Comparison of ENCODE assay signal across 12 cellular contexts in the genomic region with DNA sequence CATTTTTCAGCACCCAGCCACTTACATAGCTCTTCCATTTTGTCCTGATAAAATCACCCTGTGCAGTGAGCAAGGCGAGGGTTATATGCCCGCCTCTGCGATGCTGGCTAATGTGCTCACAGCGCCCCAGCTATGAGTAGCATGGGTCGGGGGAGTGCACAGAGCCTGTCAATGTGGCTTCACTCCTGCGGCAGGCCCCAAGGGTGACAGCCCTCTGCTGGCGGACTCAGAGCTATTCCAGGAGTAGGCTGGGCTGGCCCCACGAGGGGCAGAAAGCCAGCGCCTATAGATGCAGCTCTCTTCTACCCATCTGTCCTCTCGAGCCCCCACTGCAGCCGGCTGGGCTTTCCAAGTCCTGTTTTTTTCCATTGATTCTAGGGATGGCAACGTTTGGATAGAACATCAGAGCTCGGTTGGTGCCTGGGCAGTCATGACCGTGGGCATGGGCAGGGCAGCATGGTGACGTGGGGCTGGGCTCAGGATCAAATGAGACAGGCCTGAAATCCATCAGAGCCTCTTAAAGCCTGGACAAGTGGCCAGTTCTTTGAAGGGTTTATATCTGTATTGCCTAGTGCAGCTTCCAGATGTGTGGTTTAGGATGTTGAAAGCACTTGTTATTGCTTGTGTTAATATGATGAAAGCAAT.
A peak's percentile ranks its signal among the peaks of the same experiment; 100 is the strongest.
DNase-seq lines count a peak whose midpoint lies in the region; ATAC-seq, FAIRE-seq and TF ChIP-seq lines count a peak whose summit lies in the region.
"Had no signal": no experiment of that assay in that cellular context is flagged by ENCODE, and none has a peak within 500 bp of the region (broad histone marks: within the 10 kb centered on the region; RNA-seq: fewer than 3 reads in every experiment).

No MANE protein-coding gene starts in this region.

- peak; percentile 20 for DNase-seq in HuH-7 (ENCODE audit: low spot score)
- peak; percentile 81 for DNase-seq in WTC11 (ENCODE audit: low spot score)
- peak; percentile 68 for DNase-seq in left ventricle myocardium superior
- DNase-seq in NCI-H226: no peak
- no peak for DNase-seq in glomerular visceral epithelial cell (ENCODE audit: extremely low spot score)
- DNase-seq in small intestine: no peak
- DNase-seq: activated CD4-positive, alpha-beta T cell treated with anti-CD3 and anti-CD28 coated beads for 36 hours; effector memory CD4-positive, alpha-beta T cell; NCI-H2107 had no signal

- H3K9me3 Mint-ChIP-seq in WTC11: peaks cover 6% of the 10 kb centered on the region

- H3K27ac ChIP-seq in stomach smooth muscle (ENCODE audit: low read length) (peak overlapping the region; percentile 87), small intestine (ENCODE audit: low read depth in 1 of 2, low read length in 1 of 2) (peak overlapping the region in 1 of 2 donors; percentile 8)

- H3K36me3 ChIP-seq in stomach smooth muscle (ENCODE audit: control insufficient read depth in 2 of 2, insufficient read depth in 2 of 2, low read length in 2 of 2): no peaks in the 10 kb centered on the region
- H3K36me3 ChIP-seq in small intestine (ENCODE audit: control insufficient read depth in 2 of 2, insufficient read depth in 2 of 2, low read length in 2 of 2): no peaks in the 10 kb centered on the region

- no peaks in the 10 kb centered on the region for H3K27me3 Mint-ChIP-seq in WTC11 (ENCODE audit: low read depth)

- H3K9me3 ChIP-seq in stomach smooth muscle (ENCODE audit: control insufficient read depth in 2 of 2, low read length in 2 of 2): no peaks in the 10 kb centered on the region
- no peaks in the 10 kb centered on the region for H3K9me3 ChIP-seq in small intestine (ENCODE audit: control insufficient read depth, low read depth)

- ATAC-seq in WTC11 (peak; percentile 99), left ventricle myocardium superior (peak; percentile 89), GM21619 (IDR thresholded peaks at IDR 0.05; ENCODE audit: unreplicated experiment) (no peak)
- ATAC-seq: activated CD4-positive, alpha-beta T cell treated with anti-CD3 and anti-CD28 coated beads for 36 hours had no signal

- no peak for TF ChIP-seq CTCF in WTC11 (IDR thresholded peaks at IDR 0.05)

- H3K4me1 Mint-ChIP-seq in WTC11: peaks cover 5% of the 10 kb centered on the region

- FAIRE-seq in small intestine (lab: Jason Lieb, UNC): no peak
- FAIRE-seq: GM12891 had no signal

- intact Hi-C loops in left ventricle myocardium superior (cut with micrococcal nuclease): no loop called here

- H3K27me3 ChIP-seq in stomach smooth muscle (ENCODE audit: control insufficient read depth in 1 of 2, insufficient read depth in 2 of 2, low read length in 2 of 2) (no peaks in the 10 kb centered on the region), small intestine (ENCODE audit: control insufficient read depth in 2 of 2, insufficient read depth in 2 of 2, low read length in 2 of 2) (no peaks in the 10 kb centered on the region)

- H3K9ac ChIP-seq in stomach smooth muscle (ENCODE audit: low read length in 2 of 2): peak overlapping the region; percentile 42 to 44

- H3K4me1 ChIP-seq in stomach smooth muscle (ENCODE audit: control insufficient read depth, insufficient read depth, low read length) (peaks cover 36% of the 10 kb centered on the region), small intestine (ENCODE audit: control insufficient read depth in 2 of 2, insufficient read depth in 1 of 2, low read depth in 1 of 2, low read length in 1 of 2) (no peaks in the 10 kb centered on the region)

- POLR2A ChIA-PET in WTC11 (lab: Charles Lee): interaction anchor here (0.5 to 1.1 kb wide), 3 partner anchors 34 to 202 kb away, joined by 3 to 6 read pairs (median 3); no protein-coding TSS in a partner anchor

- CTCF ChIA-PET in WTC11 (lab: Charles Lee): interaction anchor here (0.5 to 5.9 kb wide), 46 partner anchors 10 to 788 kb away, joined by 3 to 118 read pairs (median 4); no protein-coding TSS in a partner anchor

- no peak overlapping the region for H3K27ac Mint-ChIP-seq in WTC11
- H3K27ac Mint-ChIP-seq: activated CD4-positive, alpha-beta T cell treated with anti-CD3 and anti-CD28 coated beads for 36 hours had no signal

- WGBS in small intestine, 3 donors: 62 to 83% (median 83%) methylated on average over 15 of the region's 15 CpGs

- H3K4me3 ChIP-seq in stomach smooth muscle (ENCODE audit: low read length in 2 of 2) (peak overlapping the region in 1 of 2 donors; percentile 52), small intestine (ENCODE audit: low read depth in 1 of 2, low read length in 2 of 2) (no peak overlapping the region)

- no peaks in the 10 kb centered on the region for H3K36me3 Mint-ChIP-seq in WTC11

- no peak overlapping the region for H3K4me3 Mint-ChIP-seq in WTC11
- H3K4me3 Mint-ChIP-seq: activated CD4-positive, alpha-beta T cell treated with anti-CD3 and anti-CD28 coated beads for 36 hours had no signal

TF ChIP-seq in WTC11, 78 proteins besides CTCF, POLR2A, EP300 and RAD21:
- TF ChIP-seq, protein P1, sequence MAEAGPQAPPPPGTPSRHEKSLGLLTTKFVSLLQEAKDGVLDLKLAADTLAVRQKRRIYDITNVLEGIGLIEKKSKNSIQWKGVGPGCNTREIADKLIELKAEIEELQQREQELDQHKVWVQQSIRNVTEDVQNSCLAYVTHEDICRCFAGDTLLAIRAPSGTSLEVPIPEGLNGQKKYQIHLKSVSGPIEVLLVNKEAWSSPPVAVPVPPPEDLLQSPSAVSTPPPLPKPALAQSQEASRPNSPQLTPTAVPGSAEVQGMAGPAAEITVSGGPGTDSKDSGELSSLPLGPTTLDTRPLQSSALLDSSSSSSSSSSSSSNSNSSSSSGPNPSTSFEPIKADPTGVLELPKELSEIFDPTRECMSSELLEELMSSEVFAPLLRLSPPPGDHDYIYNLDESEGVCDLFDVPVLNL (CRISPR knock-in tag; IDR thresholded peaks at IDR 0.05; ENCODE audit: borderline replicate concordance, low read depth): no peak
- TF ChIP-seq TEAD4 (CRISPR knock-in tag; IDR thresholded peaks at IDR 0.05) (no peak), ZBTB21 (CRISPR knock-in tag; IDR thresholded peaks at IDR 0.05; ENCODE audit: borderline replicate concordance) (0 out of 2 replicates have a peak, but pooled peaks have one; percentile 33), NR3C1 (CRISPR knock-in tag; conservative IDR thresholded peaks at IDR 0.05; ENCODE audit: low read depth) (no peak), RELA (CRISPR knock-in tag; IDR thresholded peaks at IDR 0.05; ENCODE audit: borderline replicate concordance) (no peak), SOX15 (CRISPR knock-in tag; IDR thresholded peaks at IDR 0.05) (no peak)
- TF ChIP-seq, protein P2, sequence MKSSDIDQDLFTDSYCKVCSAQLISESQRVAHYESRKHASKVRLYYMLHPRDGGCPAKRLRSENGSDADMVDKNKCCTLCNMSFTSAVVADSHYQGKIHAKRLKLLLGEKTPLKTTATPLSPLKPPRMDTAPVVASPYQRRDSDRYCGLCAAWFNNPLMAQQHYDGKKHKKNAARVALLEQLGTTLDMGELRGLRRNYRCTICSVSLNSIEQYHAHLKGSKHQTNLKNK (CRISPR knock-in tag; IDR thresholded peaks at IDR 0.05): no peak
- TF ChIP-seq, protein P3, sequence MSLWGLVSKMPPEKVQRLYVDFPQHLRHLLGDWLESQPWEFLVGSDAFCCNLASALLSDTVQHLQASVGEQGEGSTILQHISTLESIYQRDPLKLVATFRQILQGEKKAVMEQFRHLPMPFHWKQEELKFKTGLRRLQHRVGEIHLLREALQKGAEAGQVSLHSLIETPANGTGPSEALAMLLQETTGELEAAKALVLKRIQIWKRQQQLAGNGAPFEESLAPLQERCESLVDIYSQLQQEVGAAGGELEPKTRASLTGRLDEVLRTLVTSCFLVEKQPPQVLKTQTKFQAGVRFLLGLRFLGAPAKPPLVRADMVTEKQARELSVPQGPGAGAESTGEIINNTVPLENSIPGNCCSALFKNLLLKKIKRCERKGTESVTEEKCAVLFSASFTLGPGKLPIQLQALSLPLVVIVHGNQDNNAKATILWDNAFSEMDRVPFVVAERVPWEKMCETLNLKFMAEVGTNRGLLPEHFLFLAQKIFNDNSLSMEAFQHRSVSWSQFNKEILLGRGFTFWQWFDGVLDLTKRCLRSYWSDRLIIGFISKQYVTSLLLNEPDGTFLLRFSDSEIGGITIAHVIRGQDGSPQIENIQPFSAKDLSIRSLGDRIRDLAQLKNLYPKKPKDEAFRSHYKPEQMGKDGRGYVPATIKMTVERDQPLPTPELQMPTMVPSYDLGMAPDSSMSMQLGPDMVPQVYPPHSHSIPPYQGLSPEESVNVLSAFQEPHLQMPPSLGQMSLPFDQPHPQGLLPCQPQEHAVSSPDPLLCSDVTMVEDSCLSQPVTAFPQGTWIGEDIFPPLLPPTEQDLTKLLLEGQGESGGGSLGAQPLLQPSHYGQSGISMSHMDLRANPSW (CRISPR knock-in tag; conservative IDR thresholded peaks at IDR 0.05; ENCODE audit: low read depth): no peak

Comparison
In these comparisons a context has a peak if more than half of its experiments do, and no peak if none do; other contexts are left out.
1. DNase-seq: peak in HuH-7 (single experiment), WTC11 (single experiment) and left ventricle myocardium superior (single experiment); none in NCI-H226 (single experiment), glomerular visceral epithelial cell (single experiment) and small intestine (single experiment).